14 cellular contexts compared by ENCODE assay signal in genomic region chr2:126496493-126496892, GRCh38.
DNase-seq lines count a peak whose midpoint lies in the region; ATAC-seq lines count a peak whose summit lies in the region.
"Had no signal": no experiment of that assay in that cellular context is flagged by ENCODE, and none has a peak within 500 bp of the region (broad histone marks: within the 10 kb centered on the region; RNA-seq: fewer than 3 reads in every experiment).

No MANE protein-coding gene starts in this region.

- DNase-seq in stimulated activated CD4-positive, alpha-beta T cell treated with anti-CD3 and anti-CD28 coated beads, Interleukin-1b, Interleukin-23, amount 100 ng/mL, for 48 hours: peak; percentile 7
- DNase-seq in stimulated activated CD4-positive, alpha-beta T cell treated with anti-CD3 and anti-CD28 coated beads, Interleukin-15, amount 100 ng/mL, for 24 hours: no peak
- DNase-seq in kidney tubule cell (ENCODE audit: low spot score) (no peak), DMS 273 (lab: John Stamatoyannopoulos, UW; ENCODE audit: unreplicated experiment) (no peak)
- no peak for DNase-seq in effector memory CD8-positive, alpha-beta T cell
- DNase-seq in stimulated activated CD4-positive, alpha-beta T cell treated with anti-CD3 and anti-CD28 coated beads, Interleukin-2, amount 100 ng/mL, for 48 hours: no peak
- DNase-seq: ACHN; activated CD4-positive, alpha-beta T cell treated with anti-CD3 and anti-CD28 coated beads for 1 hour; DMS79; KBM-7 had no signal

- no peaks in the 10 kb centered on the region for H3K4me1 Mint-ChIP-seq in effector memory CD8-positive, alpha-beta T cell (ENCODE audit: low read depth in 2 of 2)
- H3K4me1 Mint-ChIP-seq: activated naive CD4-positive, alpha-beta T cell treated with anti-CD3 and anti-CD28 coated beads, Interleukin-2, amount 50 U/mL, for 24 hours; GM23338 had no signal

- no peak overlapping the region for H3K27ac Mint-ChIP-seq in effector memory CD8-positive, alpha-beta T cell
- H3K27ac Mint-ChIP-seq: activated naive CD4-positive, alpha-beta T cell treated with anti-CD3 and anti-CD28 coated beads, Interleukin-2, amount 50 U/mL, for 24 hours; GM23338 had no signal

- peaks cover 24 to 33% of the 10 kb centered on the region in 2 donors for H3K27me3 Mint-ChIP-seq in effector memory CD8-positive, alpha-beta T cell

- H3K4me3 Mint-ChIP-seq in effector memory CD8-positive, alpha-beta T cell: no peak overlapping the region
- H3K4me3 Mint-ChIP-seq: activated naive CD4-positive, alpha-beta T cell treated with anti-CD3 and anti-CD28 coated beads, Interleukin-2, amount 50 U/mL, for 24 hours; GM23338 had no signal

- H3K36me3 Mint-ChIP-seq in effector memory CD8-positive, alpha-beta T cell (ENCODE audit: insufficient read depth): no peaks in the 10 kb centered on the region

- peaks cover 9 to 11% of the 10 kb centered on the region in 2 donors for H3K9me3 Mint-ChIP-seq in effector memory CD8-positive, alpha-beta T cell

- peak; percentile 99 for ATAC-seq in GM21723 (IDR thresholded peaks at IDR 0.05; ENCODE audit: unreplicated experiment)
- ATAC-seq in HG03139 (IDR thresholded peaks at IDR 0.05; ENCODE audit: unreplicated experiment): peak; percentile 78
- no peak for ATAC-seq in effector memory CD8-positive, alpha-beta T cell (replicated peaks)
- ATAC-seq: GM23338 had no signal
